Comparison of ENCODE assay signal across 1 cellular context in genomic region chr6:45185403-45186251, GRCh38.
TF ChIP-seq lines count a peak whose summit lies in the region.

No MANE protein-coding gene starts in this region.

TF ChIP-seq in GM12878, 131 proteins besides CTCF, POLR2A, EP300 and RAD21 (continued from another document):
- TF ChIP-seq CUX1 (IDR thresholded peaks at IDR 0.05; ENCODE audit: insufficient replicate concordance, low read depth, low read length) (no peak), SMC3 (IDR thresholded peaks at IDR 0.05; ENCODE audit: borderline replicate concordance, low read length) (no peak), RAD51 (IDR thresholded peaks at IDR 0.05) (no peak), MTA3 (IDR thresholded peaks at IDR 0.05; ENCODE audit: borderline replicate concordance, low read length) (no peak), JUNB (IDR thresholded peaks at IDR 0.05) (no peak), SREBF1 (IDR thresholded peaks at IDR 0.05; ENCODE audit: low read length) (no peak)
